ENCODE assay signal across 1 cellular context in the genomic region with DNA sequence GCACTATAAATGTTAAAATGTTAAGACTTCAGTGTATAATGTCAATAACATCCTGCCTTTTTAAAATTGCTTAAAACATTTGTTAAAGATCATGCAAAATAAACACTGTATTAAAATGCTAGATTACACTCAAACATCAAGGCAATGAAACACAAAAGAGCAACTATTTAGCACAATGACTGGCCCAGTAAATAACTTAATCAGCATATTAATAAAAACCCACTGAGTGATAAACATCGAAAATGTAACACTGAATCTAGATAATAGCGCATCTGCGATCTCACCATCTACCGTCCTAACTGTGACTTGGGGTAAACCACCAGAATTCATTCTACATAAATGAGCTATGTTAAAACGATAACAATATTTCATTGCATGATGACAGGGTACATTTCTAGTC.
A peak's percentile ranks its signal among the peaks of the same experiment; 100 is the strongest.
TF ChIP-seq lines count a peak whose summit lies in the region.

No MANE protein-coding gene starts in this region.

TF ChIP-seq in A549, 52 proteins besides CTCF, POLR2A, EP300 and RAD21:
- TF ChIP-seq MAFK (IDR thresholded peaks at IDR 0.05; ENCODE audit: partially characterized antibody): peak; percentile 54
